ENCODE assay signal across 22 cellular contexts in genomic region chr2:220241423-220241822, GRCh38.
DNase-seq lines count a peak whose midpoint lies in the region; ATAC-seq and TF ChIP-seq lines count a peak whose summit lies in the region.
"Had no signal": no experiment of that assay in that cellular context is flagged by ENCODE, and none has a peak within 500 bp of the region (broad histone marks: within the 10 kb centered on the region; RNA-seq: fewer than 3 reads in every experiment).

No MANE protein-coding gene starts in this region.

- no peak overlapping the region for H3K27ac Mint-ChIP-seq in glutamatergic neuron (ENCODE audit: unreplicated experiment)
- H3K27ac Mint-ChIP-seq: CD4-positive, alpha-beta T cell had no signal

- H3K36me3 Mint-ChIP-seq in glutamatergic neuron (ENCODE audit: unreplicated experiment), result no peaks in the 10 kb centered on the region

- peaks cover 2% of the 10 kb centered on the region for H3K9me3 Mint-ChIP-seq in glutamatergic neuron (ENCODE audit: unreplicated experiment)

- no peak overlapping the region for H3K4me3 ChIP-seq in choroid plexus epithelial cell (ENCODE audit: low read depth, low read length)
- H3K4me3 ChIP-seq: A549, BLaER1, K562, SJSA1 had no signal

- H3K4me1 Mint-ChIP-seq in glutamatergic neuron (ENCODE audit: low read depth, unreplicated experiment), result peaks cover 5% of the 10 kb centered on the region

- no peak for ATAC-seq in HG02973 (IDR thresholded peaks at IDR 0.05; ENCODE audit: unreplicated experiment)
- ATAC-seq: A549, HepG2, K562 had no signal

- DNase-seq in DMS79 (lab: John Stamatoyannopoulos, UW) (peak; percentile 69), LHCN-M2 (ENCODE audit: low read depth) (peak; percentile 9), choroid plexus epithelial cell (ENCODE audit: low read depth) (peak; percentile 34), glutamatergic neuron (no peak), NCI-H2171 treated with DMSO at 0.1 percent for 48 hours (lab: John Stamatoyannopoulos, UW) (no peak), SKM-1 treated with dmso at 0.1 percent for 144 hours (lab: John Stamatoyannopoulos, UW; ENCODE audit: unreplicated experiment) (no peak)
- DNase-seq in stimulated activated naive CD4-positive, alpha-beta T cell treated with Interleukin-2 at 50 U/mL for 16 hours (lab: John Stamatoyannopoulos, UW), result no peak
- DNase-seq: Calu3; CD4-positive, alpha-beta T cell; DMS153; GF-D8; HCEC 1CT; NCI-H1436 treated with DMSO at 0.1 percent for 48 hours; NCI-H1930; NCI-H524 treated with DMSO at 0.1 percent for 48 hours; OCI-M1 had no signal

- TF ChIP-seq CTCF in choroid plexus epithelial cell (conservative IDR thresholded peaks at IDR 0.05; ENCODE audit: low read depth, low read length), result no peak
- TF ChIP-seq CTCF in glutamatergic neuron (IDR thresholded peaks at IDR 0.05; ENCODE audit: partially characterized antibody, unreplicated experiment), result no peak

- no peaks in the 10 kb centered on the region for H3K27me3 Mint-ChIP-seq in glutamatergic neuron (ENCODE audit: unreplicated experiment)
- H3K27me3 Mint-ChIP-seq: CD4-positive, alpha-beta T cell had no signal

- H3K4me3 Mint-ChIP-seq in glutamatergic neuron (ENCODE audit: unreplicated experiment), result peak overlapping the region; percentile 3
- H3K4me3 Mint-ChIP-seq: CD4-positive, alpha-beta T cell had no signal

Comparison
In these comparisons a context has a peak if more than half of its experiments do, and no peak if none do; other contexts are left out.
1. DNase-seq: peak in DMS79 (single experiment), LHCN-M2 (single experiment) and choroid plexus epithelial cell (single experiment); none in glutamatergic neuron (single experiment), stimulated activated naive CD4-positive, alpha-beta T cell treated with Interleukin-2 at 50 U/mL for 16 hours (single experiment), NCI-H2171 treated with DMSO at 0.1 percent for 48 hours (single experiment) and SKM-1 treated with dmso at 0.1 percent for 144 hours (single experiment).